11 cellular contexts compared by ENCODE assay signal in the genomic region with DNA sequence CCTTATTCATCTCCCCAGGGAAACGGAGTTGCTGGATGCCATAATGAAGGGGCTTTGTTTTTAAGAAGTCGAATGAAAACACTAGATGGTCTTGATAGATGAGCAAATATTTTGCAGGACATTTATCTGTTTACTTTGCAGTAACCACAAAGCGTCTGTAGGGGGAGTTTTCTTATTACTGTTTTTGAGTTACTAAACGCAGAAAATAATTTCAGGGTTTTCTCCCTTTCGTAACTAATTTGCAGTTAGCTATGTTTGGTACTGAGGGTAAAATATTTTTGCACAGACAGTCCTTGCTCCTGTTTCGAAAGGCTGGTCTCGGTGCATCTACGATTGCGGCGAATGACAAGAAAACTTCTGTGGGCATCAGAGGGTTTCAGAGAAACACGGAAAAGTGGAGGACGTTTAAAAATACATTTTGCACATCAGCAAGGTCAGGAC.
A peak's percentile ranks its signal among the peaks of the same experiment; 100 is the strongest.
DNase-seq lines count a peak whose midpoint lies in the region; ATAC-seq and TF ChIP-seq lines count a peak whose summit lies in the region.
"Had no signal": no experiment of that assay in that cellular context is flagged by ENCODE, and none has a peak within 500 bp of the region (broad histone marks: within the 10 kb centered on the region; RNA-seq: fewer than 3 reads in every experiment).

No MANE protein-coding gene starts in this region.

- no peak overlapping the region for H3K18ac ChIP-seq in mesenchymal stem cell (ENCODE audit: low read depth in 1 of 2, low read length in 2 of 2)

- POLR2A ChIA-PET in CD8-positive, alpha-beta memory T cell (lab: Charles Lee) = no interaction called here

- H3K79me1 ChIP-seq in mesenchymal stem cell (replicated peaks; ENCODE audit: low read length, poor library complexity, severe bottlenecking) = no peaks in the 10 kb centered on the region

- ATAC-seq in GM21515 (IDR thresholded peaks at IDR 0.05; ENCODE audit: unreplicated experiment) = no peak
- ATAC-seq: stimulated activated memory B cell treated with anti-CD40 and anti-IgM and Interleukin-4, amounts not matched to agents 10 μg/mL and 1 μg/mL and 100 μg/mL, for 72 hours had no signal

- H3K36me3 Mint-ChIP-seq in CD14-positive monocyte = no peaks in the 10 kb centered on the region
- H3K36me3 Mint-ChIP-seq in CD8-positive, alpha-beta memory T cell = no peaks in the 10 kb centered on the region
- H3K36me3 Mint-ChIP-seq: stimulated activated memory B cell treated with anti-CD40 and anti-IgM and Interleukin-4, amounts not matched to agents 10 μg/mL and 1 μg/mL and 100 μg/mL, for 72 hours had no signal

- no peak overlapping the region for H3K14ac ChIP-seq in mesenchymal stem cell (ENCODE audit: low read length in 2 of 2)

- no peak overlapping the region for H3K27ac Mint-ChIP-seq in CD14-positive monocyte
- no peak overlapping the region for H3K27ac Mint-ChIP-seq in CD8-positive, alpha-beta memory T cell
- H3K27ac Mint-ChIP-seq: stimulated activated memory B cell treated with anti-CD40 and anti-IgM and Interleukin-4, amounts not matched to agents 10 μg/mL and 1 μg/mL and 100 μg/mL, for 72 hours had no signal

- no peak overlapping the region for H3K27ac ChIP-seq in mesenchymal stem cell (ENCODE audit: low read length, poor library complexity, severe bottlenecking)
- H3K27ac ChIP-seq in CD8-positive, alpha-beta memory T cell (ENCODE audit: low read depth, low read length) = no peak overlapping the region

- no peak overlapping the region for H3K4me3 ChIP-seq in astrocyte of the spinal cord (ENCODE audit: low read depth, low read length)
- peak overlapping the region in 1 of 2 experiments; percentile 16 for H3K4me3 ChIP-seq in mesenchymal stem cell (ENCODE audit: insufficient read depth in 1 of 2, low read depth in 1 of 2, low read length in 2 of 2)
- no peak overlapping the region for H3K4me3 ChIP-seq in CD8-positive, alpha-beta memory T cell (ENCODE audit: low read length)
- H3K4me3 ChIP-seq: lung had no signal

- H3K4me1 ChIP-seq in mesenchymal stem cell (ENCODE audit: control insufficient read depth, insufficient read depth, low read depth, low read length) = no peaks in the 10 kb centered on the region
- H3K4me1 ChIP-seq in CD8-positive, alpha-beta memory T cell (ENCODE audit: insufficient read depth, low read length) = no peaks in the 10 kb centered on the region

- H3K27me3 ChIP-seq in mesenchymal stem cell (ENCODE audit: control insufficient read depth in 1 of 2, insufficient read depth in 1 of 2, low read length in 2 of 2) = no peaks in the 10 kb centered on the region
- no peaks in the 10 kb centered on the region for H3K27me3 ChIP-seq in CD8-positive, alpha-beta memory T cell (ENCODE audit: insufficient read depth, low read length, poor library complexity, severe bottlenecking)

- no peak overlapping the region for H2BK12ac ChIP-seq in mesenchymal stem cell (ENCODE audit: low read length in 2 of 2)

- 72% methylated on average over 12 of the region's 12 CpGs for WGBS in mesenchymal stem cell

- H3K9ac ChIP-seq in mesenchymal stem cell (ENCODE audit: low read length) = peak overlapping the region; percentile 47

- H3K27me3 Mint-ChIP-seq in CD14-positive monocyte (ENCODE audit: low read depth in 3 of 3) = peaks cover 2 to 4% (median 3%) of the 10 kb centered on the region in 3 donors
- H3K27me3 Mint-ChIP-seq in CD8-positive, alpha-beta memory T cell = peaks cover 1 to 7% of the 10 kb centered on the region in 2 donors
- H3K27me3 Mint-ChIP-seq: stimulated activated memory B cell treated with anti-CD40 and anti-IgM and Interleukin-4, amounts not matched to agents 10 μg/mL and 1 μg/mL and 100 μg/mL, for 72 hours had no signal

- no peak overlapping the region for H4K91ac ChIP-seq in mesenchymal stem cell (ENCODE audit: low read length)

- TF ChIP-seq CTCF in CD14-positive monocyte (IDR thresholded peaks at IDR 0.05) (peak; percentile 61), astrocyte of the spinal cord (IDR thresholded peaks at IDR 0.05; ENCODE audit: low read depth, low read length) (peak; percentile 40)

- H3K9me3 Mint-ChIP-seq in CD14-positive monocyte = no peaks in the 10 kb centered on the region
- H3K9me3 Mint-ChIP-seq in CD8-positive, alpha-beta memory T cell = peaks cover 0 to 3% (median 0%) of the 10 kb centered on the region in 5 donors

- in situ Hi-C loops in astrocyte of the spinal cord (cut with HindIII; ENCODE audit: low sequenced_read_pairs) = no loop called here

- H2AK5ac ChIP-seq in mesenchymal stem cell (ENCODE audit: low read length, severe bottlenecking) = no peak overlapping the region

- H2BK120ac ChIP-seq in mesenchymal stem cell (ENCODE audit: low read depth, low read length) = no peak overlapping the region

- H3K4me2 ChIP-seq in mesenchymal stem cell (ENCODE audit: low read length, poor library complexity, severe bottlenecking) = no peak overlapping the region

- H3K23ac ChIP-seq in mesenchymal stem cell (ENCODE audit: low read length in 2 of 2) = no peak overlapping the region

- no peak overlapping the region for H2BK15ac ChIP-seq in mesenchymal stem cell (ENCODE audit: low read depth, poor library complexity, severe bottlenecking)

- no peak overlapping the region for H3K4me3 Mint-ChIP-seq in CD14-positive monocyte
- H3K4me3 Mint-ChIP-seq in CD8-positive, alpha-beta memory T cell = no peak overlapping the region
- H3K4me3 Mint-ChIP-seq: stimulated activated memory B cell treated with anti-CD40 and anti-IgM and Interleukin-4, amounts not matched to agents 10 μg/mL and 1 μg/mL and 100 μg/mL, for 72 hours had no signal

- intact Hi-C loops in CD14-positive monocyte (cut with micrococcal nuclease) = no loop called here

- H3K9me3 ChIP-seq in mesenchymal stem cell (ENCODE audit: control insufficient read depth, low read length) = no peaks in the 10 kb centered on the region
- no peaks in the 10 kb centered on the region for H3K9me3 ChIP-seq in CD8-positive, alpha-beta memory T cell (ENCODE audit: low read length)

- H2AFZ ChIP-seq in mesenchymal stem cell (ENCODE audit: low read depth, low read length) = no peak overlapping the region

- H3K4me1 Mint-ChIP-seq in CD14-positive monocyte = no peaks in the 10 kb centered on the region
- no peaks in the 10 kb centered on the region for H3K4me1 Mint-ChIP-seq in CD8-positive, alpha-beta memory T cell
- H3K4me1 Mint-ChIP-seq: stimulated activated memory B cell treated with anti-CD40 and anti-IgM and Interleukin-4, amounts not matched to agents 10 μg/mL and 1 μg/mL and 100 μg/mL, for 72 hours had no signal

- no peak overlapping the region for H2BK5ac ChIP-seq in mesenchymal stem cell (ENCODE audit: low read depth, low read length, poor library complexity, severe bottlenecking)

- CTCF ChIA-PET in CD8-positive, alpha-beta memory T cell (lab: Charles Lee) = no interaction called here

- H3K4ac ChIP-seq in mesenchymal stem cell (ENCODE audit: low read depth in 1 of 2, low read length in 2 of 2) = no peak overlapping the region

- no peaks in the 10 kb centered on the region for H3K36me3 ChIP-seq in mesenchymal stem cell (ENCODE audit: control insufficient read depth in 1 of 2, insufficient read depth in 2 of 2, low read depth in 1 of 2, low read length in 2 of 2)
- no peaks in the 10 kb centered on the region for H3K36me3 ChIP-seq in CD8-positive, alpha-beta memory T cell (ENCODE audit: insufficient read depth, low read length)

- DNase-seq in CD14-positive monocyte (ENCODE audit: low spot score) (no peak), HuH-7 (ENCODE audit: low spot score) (peak; percentile 12), astrocyte of the spinal cord (ENCODE audit: low read depth, low spot score) (no peak), mesenchymal stem cell (peak; percentile 16), NCI-H69 (lab: John Stamatoyannopoulos, UW) (no peak)
- no peak for DNase-seq in CD8-positive, alpha-beta memory T cell
- no peak for DNase-seq in NK-92 treated with Interleukin-12 subunit alpha and Interleukin-12 subunit beta, amount 100 ng/mL, for 24 hours (lab: John Stamatoyannopoulos, UW)
- DNase-seq: NCI-H1417 treated with DMSO at 0.1 percent for 48 hours had no signal

- H4K8ac ChIP-seq in mesenchymal stem cell (ENCODE audit: low read length) = no peak overlapping the region

Comparison
In these comparisons a context has a peak if more than half of its experiments do, and no peak if none do; other contexts are left out.
1. DNase-seq: peak in HuH-7 (single experiment) and mesenchymal stem cell (single experiment); none in CD14-positive monocyte (single experiment), astrocyte of the spinal cord (single experiment), NCI-H69 (single experiment), CD8-positive, alpha-beta memory T cell (0 of 5) and NK-92 treated with Interleukin-12 subunit alpha and Interleukin-12 subunit beta, amount 100 ng/mL, for 24 hours (single experiment).